In genomic region chr5:177383181-177383580, GRCh38 we compare ENCODE assay signal across 17 cellular contexts. TPM values are rescaled to one million over a fixed set of nuclear protein-coding genes. Genes with fewer than 3 reads are reported as not detected.
DNase-seq lines count a peak whose midpoint lies in the region; ATAC-seq lines count a peak whose summit lies in the region.
"Had no signal": no experiment of that assay in that cellular context is flagged by ENCODE, and none has a peak within 500 bp of the region (broad histone marks: within the 10 kb centered on the region; RNA-seq: fewer than 3 reads in every experiment).

No MANE protein-coding gene starts in this region.

- H2AFZ ChIP-seq in neuronal stem cell (ENCODE audit: low read length), result no peak overlapping the region
- H2AFZ ChIP-seq: GM23338 had no signal

- H3K36me3 ChIP-seq in BLaER1 (no peaks in the 10 kb centered on the region), neuronal stem cell (replicated peaks in 1 of 2; ENCODE audit: control insufficient read depth in 2 of 2, insufficient read depth in 2 of 2, low read length in 2 of 2) (no peaks in the 10 kb centered on the region)
- H3K36me3 ChIP-seq: BE2C had no signal

- no peaks in the 10 kb centered on the region for H3K36me3 Mint-ChIP-seq in activated naive CD4-positive, alpha-beta T cell treated with anti-CD3 and anti-CD28 coated beads, Interleukin-2, amount 50 U/mL, for 24 hours
- H3K36me3 Mint-ChIP-seq: CD4-positive, CD25-positive, alpha-beta regulatory T cell; CD8-positive, alpha-beta T cell had no signal

- H2AK5ac ChIP-seq in neuronal stem cell (ENCODE audit: low read depth, low read length), result peak overlapping the region; percentile 83

- no peak overlapping the region for H3K4ac ChIP-seq in neuronal stem cell (ENCODE audit: low read length)

- no peak overlapping the region for H4K8ac ChIP-seq in neuronal stem cell (ENCODE audit: low read depth, low read length)

- no peak overlapping the region for H2BK120ac ChIP-seq in neuronal stem cell (ENCODE audit: low read depth, low read length)

- DNase-seq in activated naive CD4-positive, alpha-beta T cell treated with anti-CD3 and anti-CD28 coated beads, Interleukin-2, amount 50 U/mL, for 16 hours, result no peak
- DNase-seq in neuronal stem cell (ENCODE audit: low spot score) (no peak), NCI-H510A treated with DMSO at 0.1 percent for 48 hours (lab: John Stamatoyannopoulos, UW) (no peak)
- DNase-seq: AML-193, DMS153 had no signal

- WGBS in neuronal stem cell (ENCODE audit: extremely low coverage in 2 of 2, insufficient read length in 2 of 2, insufficient replicate concordance in 1 of 2), 2 donors, result no CpG with 5 or more reads among the region's 9 CpGs

- no peak overlapping the region for H3K18ac ChIP-seq in neuronal stem cell (ENCODE audit: low read length)

- peak overlapping the region; percentile 23 for H3K27ac Mint-ChIP-seq in activated naive CD4-positive, alpha-beta T cell treated with anti-CD3 and anti-CD28 coated beads, Interleukin-2, amount 50 U/mL, for 24 hours
- H3K27ac Mint-ChIP-seq: CD8-positive, alpha-beta T cell; GM23338 had no signal

- no peak overlapping the region for H2BK12ac ChIP-seq in neuronal stem cell (ENCODE audit: low read length)

- H3K4me1 Mint-ChIP-seq in activated naive CD4-positive, alpha-beta T cell treated with anti-CD3 and anti-CD28 coated beads, Interleukin-2, amount 50 U/mL, for 24 hours, result peaks cover 36% of the 10 kb centered on the region

- H2BK15ac ChIP-seq in neuronal stem cell (ENCODE audit: low read length), result no peak overlapping the region

- no peaks in the 10 kb centered on the region for H4K20me1 ChIP-seq in BLaER1

- H2BK5ac ChIP-seq in neuronal stem cell (ENCODE audit: low read length), result peak overlapping the region; percentile 39

- no peaks in the 10 kb centered on the region for H3K27me3 Mint-ChIP-seq in activated naive CD4-positive, alpha-beta T cell treated with anti-CD3 and anti-CD28 coated beads, Interleukin-2, amount 50 U/mL, for 24 hours
- H3K27me3 Mint-ChIP-seq: CD4-positive, CD25-positive, alpha-beta regulatory T cell had no signal

- no peak overlapping the region for H3K23ac ChIP-seq in neuronal stem cell (ENCODE audit: low read depth, low read length, poor library complexity)

- no peaks in the 10 kb centered on the region for H3K9me3 ChIP-seq in BLaER1
- no peaks in the 10 kb centered on the region for H3K9me3 ChIP-seq in neuronal stem cell (replicated peaks in 1 of 2; ENCODE audit: control insufficient read depth in 2 of 2, insufficient read depth in 1 of 2, low read depth in 1 of 2, low read length in 2 of 2)
- H3K9me3 ChIP-seq: A549, BE2C, Caco-2 had no signal

- H3K14ac ChIP-seq in neuronal stem cell (ENCODE audit: low read length), result no peak overlapping the region

- H3K4me1 ChIP-seq in BLaER1 (peaks cover 70% of the 10 kb centered on the region), neuronal stem cell (ENCODE audit: control insufficient read depth in 2 of 2, insufficient read depth in 1 of 2, low read depth in 1 of 2, low read length in 2 of 2) (peaks cover 0 to 3% of the 10 kb centered on the region in 2 donors)
- H3K4me1 ChIP-seq: BE2C had no signal

- H3K79me1 ChIP-seq in neuronal stem cell (ENCODE audit: low read depth, low read length), result no peaks in the 10 kb centered on the region

- H4K91ac ChIP-seq in neuronal stem cell (ENCODE audit: low read depth, low read length, poor library complexity), result no peak overlapping the region

- no peak for ATAC-seq in HG03460 (IDR thresholded peaks at IDR 0.05; ENCODE audit: unreplicated experiment)

- H3K27me3 ChIP-seq in BLaER1, result no peaks in the 10 kb centered on the region
- peaks cover 0 to 46% (median 2%) of the 10 kb centered on the region in 3 experiments for H3K27me3 ChIP-seq in neuronal stem cell (ENCODE audit: control insufficient read depth in 3 of 3, insufficient read depth in 3 of 3, low read depth in 1 of 3, low read length in 3 of 3)
- H3K27me3 ChIP-seq: BE2C had no signal

- H3K4me2 ChIP-seq in BLaER1, result peak overlapping the region; percentile 46
- no peak overlapping the region for H3K4me2 ChIP-seq in neuronal stem cell (ENCODE audit: insufficient read depth, low read length, poor library complexity, severe bottlenecking)
- H3K4me2 ChIP-seq: A549, GM23338 had no signal

- no peak overlapping the region for H3K4me3 Mint-ChIP-seq in activated naive CD4-positive, alpha-beta T cell treated with anti-CD3 and anti-CD28 coated beads, Interleukin-2, amount 50 U/mL, for 24 hours
- H3K4me3 Mint-ChIP-seq: CD4-positive, CD25-positive, alpha-beta regulatory T cell; CD8-positive, alpha-beta T cell; GM23338; H9 had no signal

- H3K27ac ChIP-seq in BLaER1 (no peak overlapping the region), angular gyrus (ENCODE audit: low read depth, low read length) (peak overlapping the region; percentile 48), neuronal stem cell (replicated peaks; ENCODE audit: low read length) (no peak overlapping the region)
- H3K27ac ChIP-seq: C4-2B had no signal

- H3K9ac ChIP-seq in BLaER1, result no peak overlapping the region
- no peak overlapping the region for H3K9ac ChIP-seq in neuronal stem cell (ENCODE audit: low read depth, low read length, poor library complexity)

- H3K9me3 Mint-ChIP-seq in activated naive CD4-positive, alpha-beta T cell treated with anti-CD3 and anti-CD28 coated beads, Interleukin-2, amount 50 U/mL, for 24 hours, result no peaks in the 10 kb centered on the region
- H3K9me3 Mint-ChIP-seq: CD4-positive, CD25-positive, alpha-beta regulatory T cell; CD8-positive, alpha-beta T cell; GM23338; H9 had no signal

- H3K4me3 ChIP-seq in BLaER1 (no peak overlapping the region), neuronal stem cell (ENCODE audit: low read length in 2 of 2) (no peak overlapping the region)
- H3K4me3 ChIP-seq: A549, GM23338 had no signal

RNA-seq across cellular contexts. Expression of gene SLC34A1, which starts 1.1 kb away (rescaled TPM):
- polyA plus RNA-seq in neuronal stem cell (2013, experiment 1 of 2), result not detected
- not detected for polyA plus RNA-seq in neuronal stem cell (2013, experiment 2 of 2)
- polyA plus RNA-seq: CD4-positive, CD25-positive, alpha-beta regulatory T cell; GM23338 had no signal

RNA-seq across cellular contexts. Expression of gene PFN3, which starts 17.3 kb away (rescaled TPM):
- not detected for polyA plus RNA-seq in neuronal stem cell (2013, experiment 1 of 2)
- not detected for polyA plus RNA-seq in neuronal stem cell (2013, experiment 2 of 2)
- polyA plus RNA-seq: A549; CD4-positive, CD25-positive, alpha-beta regulatory T cell had no signal

RNA-seq across cellular contexts. Expression of gene RGS14, which starts 25.5 kb away (rescaled TPM):
- polyA plus RNA-seq in neuronal stem cell (2013, experiment 1 of 2), result 26.4 TPM
- polyA plus RNA-seq in neuronal stem cell (2013, experiment 2 of 2), result 20.9 TPM

RNA-seq across cellular contexts. Expression of gene F12, which starts 26.2 kb away (rescaled TPM):
- polyA plus RNA-seq in neuronal stem cell (2013, experiment 1 of 2), result 2.1 TPM
- 2.5 TPM for polyA plus RNA-seq in neuronal stem cell (2013, experiment 2 of 2)

RNA-seq across cellular contexts. Expression of gene LMAN2, which starts 31.7 kb away (rescaled TPM):
- polyA plus RNA-seq in neuronal stem cell (2013, experiment 1 of 2), result 131 TPM
- 132 TPM for polyA plus RNA-seq in neuronal stem cell (2013, experiment 2 of 2)
